Comparison of ENCODE assay signal across 1 cellular context in the genomic region with DNA sequence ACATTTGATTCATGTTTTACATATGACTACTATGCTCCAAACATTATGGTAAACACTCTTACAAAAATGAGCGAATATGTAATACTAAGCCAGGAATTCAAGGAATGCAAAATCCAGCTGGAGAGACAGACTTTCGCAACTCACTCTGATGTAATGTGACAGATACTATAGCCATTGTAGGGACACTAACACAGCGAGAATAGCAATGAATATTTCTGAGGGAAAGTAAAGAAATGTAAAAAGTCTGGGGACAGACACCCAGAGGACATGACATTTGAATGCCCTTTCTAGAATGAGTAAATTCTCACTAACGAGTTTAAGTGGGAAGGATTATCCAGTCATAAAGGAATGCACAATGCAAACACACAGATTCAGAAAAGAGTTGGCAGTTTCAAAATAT.
TF ChIP-seq lines count a peak whose summit lies in the region.

No MANE protein-coding gene starts in this region.

TF ChIP-seq in HepG2, 621 proteins besides CTCF, POLR2A, EP300 and RAD21 (continued from another document and continues in another):
- TF ChIP-seq, protein P1, sequence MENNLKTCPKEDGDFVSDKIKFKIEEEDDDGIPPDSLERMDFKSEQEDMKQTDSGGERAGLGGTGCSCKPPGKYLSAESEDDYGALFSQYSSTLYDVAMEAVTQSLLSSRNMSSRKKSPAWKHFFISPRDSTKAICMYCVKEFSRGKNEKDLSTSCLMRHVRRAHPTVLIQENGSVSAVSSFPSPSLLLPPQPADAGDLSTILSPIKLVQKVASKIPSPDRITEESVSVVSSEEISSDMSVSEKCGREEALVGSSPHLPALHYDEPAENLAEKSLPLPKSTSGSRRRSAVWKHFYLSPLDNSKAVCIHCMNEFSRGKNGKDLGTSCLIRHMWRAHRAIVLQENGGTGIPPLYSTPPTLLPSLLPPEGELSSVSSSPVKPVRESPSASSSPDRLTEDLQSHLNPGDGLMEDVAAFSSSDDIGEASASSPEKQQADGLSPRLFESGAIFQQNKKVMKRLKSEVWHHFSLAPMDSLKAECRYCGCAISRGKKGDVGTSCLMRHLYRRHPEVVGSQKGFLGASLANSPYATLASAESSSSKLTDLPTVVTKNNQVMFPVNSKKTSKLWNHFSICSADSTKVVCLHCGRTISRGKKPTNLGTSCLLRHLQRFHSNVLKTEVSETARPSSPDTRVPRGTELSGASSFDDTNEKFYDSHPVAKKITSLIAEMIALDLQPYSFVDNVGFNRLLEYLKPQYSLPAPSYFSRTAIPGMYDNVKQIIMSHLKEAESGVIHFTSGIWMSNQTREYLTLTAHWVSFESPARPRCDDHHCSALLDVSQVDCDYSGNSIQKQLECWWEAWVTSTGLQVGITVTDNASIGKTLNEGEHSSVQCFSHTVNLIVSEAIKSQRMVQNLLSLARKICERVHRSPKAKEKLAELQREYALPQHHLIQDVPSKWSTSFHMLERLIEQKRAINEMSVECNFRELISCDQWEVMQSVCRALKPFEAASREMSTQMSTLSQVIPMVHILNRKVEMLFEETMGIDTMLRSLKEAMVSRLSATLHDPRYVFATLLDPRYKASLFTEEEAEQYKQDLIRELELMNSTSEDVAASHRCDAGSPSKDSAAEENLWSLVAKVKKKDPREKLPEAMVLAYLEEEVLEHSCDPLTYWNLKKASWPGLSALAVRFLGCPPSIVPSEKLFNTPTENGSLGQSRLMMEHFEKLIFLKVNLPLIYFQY (CRISPR knock-in tag; IDR thresholded peaks at IDR 0.05; ENCODE audit: borderline replicate concordance), result no peak
- no peak for TF ChIP-seq ZNF615 (CRISPR knock-in tag; IDR thresholded peaks at IDR 0.05; ENCODE audit: borderline replicate concordance)
- 0 out of 2 replicates have a peak, but pooled peaks have one; percentile 21 for TF ChIP-seq FOXK1 (CRISPR knock-in tag; IDR thresholded peaks at IDR 0.05; ENCODE audit: borderline replicate concordance, low read depth)
- no peak for TF ChIP-seq GLI4 (CRISPR knock-in tag; IDR thresholded peaks at IDR 0.05; ENCODE audit: borderline replicate concordance)
- peak; percentile 93 for TF ChIP-seq CEBPB (IDR thresholded peaks at IDR 0.05; ENCODE audit: borderline replicate concordance, low read depth, low read length)
- TF ChIP-seq, protein P2, sequence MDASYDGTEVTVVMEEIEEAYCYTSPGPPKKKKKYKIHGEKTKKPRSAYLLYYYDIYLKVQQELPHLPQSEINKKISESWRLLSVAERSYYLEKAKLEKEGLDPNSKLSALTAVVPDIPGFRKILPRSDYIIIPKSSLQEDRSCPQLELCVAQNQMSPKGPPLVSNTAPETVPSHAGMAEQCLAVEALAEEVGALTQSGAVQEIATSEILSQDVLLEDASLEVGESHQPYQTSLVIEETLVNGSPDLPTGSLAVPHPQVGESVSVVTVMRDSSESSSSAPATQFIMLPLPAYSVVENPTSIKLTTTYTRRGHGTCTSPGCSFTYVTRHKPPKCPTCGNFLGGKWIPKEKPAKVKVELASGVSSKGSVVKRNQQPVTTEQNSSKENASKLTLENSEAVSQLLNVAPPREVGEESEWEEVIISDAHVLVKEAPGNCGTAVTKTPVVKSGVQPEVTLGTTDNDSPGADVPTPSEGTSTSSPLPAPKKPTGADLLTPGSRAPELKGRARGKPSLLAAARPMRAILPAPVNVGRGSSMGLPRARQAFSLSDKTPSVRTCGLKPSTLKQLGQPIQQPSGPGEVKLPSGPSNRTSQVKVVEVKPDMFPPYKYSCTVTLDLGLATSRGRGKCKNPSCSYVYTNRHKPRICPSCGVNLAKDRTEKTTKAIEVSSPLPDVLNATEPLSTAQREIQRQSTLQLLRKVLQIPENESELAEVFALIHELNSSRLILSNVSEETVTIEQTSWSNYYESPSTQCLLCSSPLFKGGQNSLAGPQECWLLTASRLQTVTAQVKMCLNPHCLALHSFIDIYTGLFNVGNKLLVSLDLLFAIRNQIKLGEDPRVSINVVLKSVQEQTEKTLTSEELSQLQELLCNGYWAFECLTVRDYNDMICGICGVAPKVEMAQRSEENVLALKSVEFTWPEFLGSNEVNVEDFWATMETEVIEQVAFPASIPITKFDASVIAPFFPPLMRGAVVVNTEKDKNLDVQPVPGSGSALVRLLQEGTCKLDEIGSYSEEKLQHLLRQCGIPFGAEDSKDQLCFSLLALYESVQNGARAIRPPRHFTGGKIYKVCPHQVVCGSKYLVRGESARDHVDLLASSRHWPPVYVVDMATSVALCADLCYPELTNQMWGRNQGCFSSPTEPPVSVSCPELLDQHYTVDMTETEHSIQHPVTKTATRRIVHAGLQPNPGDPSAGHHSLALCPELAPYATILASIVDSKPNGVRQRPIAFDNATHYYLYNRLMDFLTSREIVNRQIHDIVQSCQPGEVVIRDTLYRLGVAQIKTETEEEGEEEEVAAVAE (CRISPR knock-in tag; IDR thresholded peaks at IDR 0.05; ENCODE audit: borderline replicate concordance), result no peak
- TF ChIP-seq ZNF326 (CRISPR knock-in tag; IDR thresholded peaks at IDR 0.05; ENCODE audit: borderline replicate concordance), result no peak
- TF ChIP-seq ZNF530 (CRISPR knock-in tag; IDR thresholded peaks at IDR 0.05; ENCODE audit: low read depth), result no peak
- TF ChIP-seq ZBTB8A (CRISPR knock-in tag; IDR thresholded peaks at IDR 0.05; ENCODE audit: borderline replicate concordance, low read depth), result no peak
- TF ChIP-seq ZNF280B (CRISPR knock-in tag; IDR thresholded peaks at IDR 0.05; ENCODE audit: borderline replicate concordance), result no peak
- no peak for TF ChIP-seq CBX2 (IDR thresholded peaks at IDR 0.05; ENCODE audit: low read depth, low read length)
- TF ChIP-seq CBX2 (CRISPR knock-in tag; IDR thresholded peaks at IDR 0.05; ENCODE audit: low read depth), result no peak
- no peak for TF ChIP-seq ZNF777 (CRISPR knock-in tag; IDR thresholded peaks at IDR 0.05)
- TF ChIP-seq ZFAT (CRISPR knock-in tag; conservative IDR thresholded peaks at IDR 0.05), result no peak
- no peak for TF ChIP-seq ISL2 (CRISPR knock-in tag; IDR thresholded peaks at IDR 0.05)
- TF ChIP-seq KDM4B (CRISPR knock-in tag; IDR thresholded peaks at IDR 0.05), result no peak
- TF ChIP-seq SUZ12 (IDR thresholded peaks at IDR 0.05; ENCODE audit: low read depth, low read length), result no peak
- no peak for TF ChIP-seq PTBP1 (IDR thresholded peaks at IDR 0.05; ENCODE audit: low read depth, low read length, poor library complexity, severe bottlenecking)
- no peak for TF ChIP-seq ZBTB2 (CRISPR knock-in tag; IDR thresholded peaks at IDR 0.05; ENCODE audit: low read depth)
- TF ChIP-seq MIXL1 (CRISPR knock-in tag; IDR thresholded peaks at IDR 0.05), result no peak
- 0 out of 2 replicates have a peak, but pooled peaks have one; percentile 12 for TF ChIP-seq KDM1A (CRISPR knock-in tag; IDR thresholded peaks at IDR 0.05)
- TF ChIP-seq ZNF333 (CRISPR knock-in tag; IDR thresholded peaks at IDR 0.05; ENCODE audit: borderline replicate concordance), result no peak
- peak; percentile 31; the same call in 1 of the 2 replicates for TF ChIP-seq DRAP1 (CRISPR knock-in tag; IDR thresholded peaks at IDR 0.05)
- no peak for TF ChIP-seq ZBTB43 (CRISPR knock-in tag; conservative IDR thresholded peaks at IDR 0.05)
- TF ChIP-seq YEATS2 (CRISPR knock-in tag; IDR thresholded peaks at IDR 0.05; ENCODE audit: borderline replicate concordance), result no peak
- TF ChIP-seq ZBTB42 (CRISPR knock-in tag; IDR thresholded peaks at IDR 0.05), result no peak
- TF ChIP-seq HNF4G (IDR thresholded peaks at IDR 0.05; ENCODE audit: borderline replicate concordance, low read depth, low read length), result no peak
- TF ChIP-seq HNF4G (CRISPR knock-in tag; IDR thresholded peaks at IDR 0.05; ENCODE audit: borderline replicate concordance, low read depth), result no peak
- TF ChIP-seq RAD51 (IDR thresholded peaks at IDR 0.05; ENCODE audit: borderline replicate concordance), result no peak
- no peak for TF ChIP-seq ATF7-NPFF (CRISPR knock-in tag; IDR thresholded peaks at IDR 0.05; ENCODE audit: low read depth)
- TF ChIP-seq HNF4A (CRISPR knock-in tag; IDR thresholded peaks at IDR 0.05), result peak; percentile 4; the same call in 1 of the 2 replicates
- TF ChIP-seq ZMAT3 (CRISPR knock-in tag; conservative IDR thresholded peaks at IDR 0.05), result no peak
- TF ChIP-seq SMAD9 (CRISPR knock-in tag; IDR thresholded peaks at IDR 0.05), result no peak
- TF ChIP-seq YY1 (IDR thresholded peaks at IDR 0.05; ENCODE audit: insufficient read depth, insufficient replicate concordance, low read depth, low read length), result no peak
- no peak for TF ChIP-seq ISX (CRISPR knock-in tag; conservative IDR thresholded peaks at IDR 0.05)
- TF ChIP-seq ZFY (CRISPR knock-in tag; IDR thresholded peaks at IDR 0.05), result no peak
- no peak for TF ChIP-seq NKX3-1 (CRISPR knock-in tag; IDR thresholded peaks at IDR 0.05)
- TF ChIP-seq, protein P3, sequence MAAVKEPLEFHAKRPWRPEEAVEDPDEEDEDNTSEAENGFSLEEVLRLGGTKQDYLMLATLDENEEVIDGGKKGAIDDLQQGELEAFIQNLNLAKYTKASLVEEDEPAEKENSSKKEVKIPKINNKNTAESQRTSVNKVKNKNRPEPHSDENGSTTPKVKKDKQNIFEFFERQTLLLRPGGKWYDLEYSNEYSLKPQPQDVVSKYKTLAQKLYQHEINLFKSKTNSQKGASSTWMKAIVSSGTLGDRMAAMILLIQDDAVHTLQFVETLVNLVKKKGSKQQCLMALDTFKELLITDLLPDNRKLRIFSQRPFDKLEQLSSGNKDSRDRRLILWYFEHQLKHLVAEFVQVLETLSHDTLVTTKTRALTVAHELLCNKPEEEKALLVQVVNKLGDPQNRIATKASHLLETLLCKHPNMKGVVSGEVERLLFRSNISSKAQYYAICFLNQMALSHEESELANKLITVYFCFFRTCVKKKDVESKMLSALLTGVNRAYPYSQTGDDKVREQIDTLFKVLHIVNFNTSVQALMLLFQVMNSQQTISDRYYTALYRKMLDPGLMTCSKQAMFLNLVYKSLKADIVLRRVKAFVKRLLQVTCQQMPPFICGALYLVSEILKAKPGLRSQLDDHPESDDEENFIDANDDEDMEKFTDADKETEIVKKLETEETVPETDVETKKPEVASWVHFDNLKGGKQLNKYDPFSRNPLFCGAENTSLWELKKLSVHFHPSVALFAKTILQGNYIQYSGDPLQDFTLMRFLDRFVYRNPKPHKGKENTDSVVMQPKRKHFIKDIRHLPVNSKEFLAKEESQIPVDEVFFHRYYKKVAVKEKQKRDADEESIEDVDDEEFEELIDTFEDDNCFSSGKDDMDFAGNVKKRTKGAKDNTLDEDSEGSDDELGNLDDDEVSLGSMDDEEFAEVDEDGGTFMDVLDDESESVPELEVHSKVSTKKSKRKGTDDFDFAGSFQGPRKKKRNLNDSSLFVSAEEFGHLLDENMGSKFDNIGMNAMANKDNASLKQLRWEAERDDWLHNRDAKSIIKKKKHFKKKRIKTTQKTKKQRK (IDR thresholded peaks at IDR 0.05; ENCODE audit: low read length), result no peak
- no peak for TF ChIP-seq U2AF2 (IDR thresholded peaks at IDR 0.05; ENCODE audit: low read depth, low read length)
- TF ChIP-seq TOPORS (CRISPR knock-in tag; IDR thresholded peaks at IDR 0.05), result no peak
- TF ChIP-seq ZBTB3 (CRISPR knock-in tag; IDR thresholded peaks at IDR 0.05; ENCODE audit: borderline replicate concordance, low read depth), result no peak
- TF ChIP-seq HNRNPL (IDR thresholded peaks at IDR 0.05; ENCODE audit: low read depth, low read length), result no peak
- no peak for TF ChIP-seq ZNF790 (CRISPR knock-in tag; IDR thresholded peaks at IDR 0.05; ENCODE audit: borderline replicate concordance)
- TF ChIP-seq ZNF878 (CRISPR knock-in tag; IDR thresholded peaks at IDR 0.05), result no peak
- TF ChIP-seq FOSL1 (CRISPR knock-in tag; IDR thresholded peaks at IDR 0.05; ENCODE audit: borderline replicate concordance), result no peak
- no peak for TF ChIP-seq SRSF4 (IDR thresholded peaks at IDR 0.05; ENCODE audit: low read depth, low read length, poor library complexity, severe bottlenecking)
- no peak for TF ChIP-seq ZNF383 (CRISPR knock-in tag; IDR thresholded peaks at IDR 0.05; ENCODE audit: borderline replicate concordance)
- TF ChIP-seq ZFP82 (CRISPR knock-in tag; IDR thresholded peaks at IDR 0.05; ENCODE audit: borderline replicate concordance), result no peak
